Comparison of ENCODE assay signal across 1 cellular context in the genomic region with DNA sequence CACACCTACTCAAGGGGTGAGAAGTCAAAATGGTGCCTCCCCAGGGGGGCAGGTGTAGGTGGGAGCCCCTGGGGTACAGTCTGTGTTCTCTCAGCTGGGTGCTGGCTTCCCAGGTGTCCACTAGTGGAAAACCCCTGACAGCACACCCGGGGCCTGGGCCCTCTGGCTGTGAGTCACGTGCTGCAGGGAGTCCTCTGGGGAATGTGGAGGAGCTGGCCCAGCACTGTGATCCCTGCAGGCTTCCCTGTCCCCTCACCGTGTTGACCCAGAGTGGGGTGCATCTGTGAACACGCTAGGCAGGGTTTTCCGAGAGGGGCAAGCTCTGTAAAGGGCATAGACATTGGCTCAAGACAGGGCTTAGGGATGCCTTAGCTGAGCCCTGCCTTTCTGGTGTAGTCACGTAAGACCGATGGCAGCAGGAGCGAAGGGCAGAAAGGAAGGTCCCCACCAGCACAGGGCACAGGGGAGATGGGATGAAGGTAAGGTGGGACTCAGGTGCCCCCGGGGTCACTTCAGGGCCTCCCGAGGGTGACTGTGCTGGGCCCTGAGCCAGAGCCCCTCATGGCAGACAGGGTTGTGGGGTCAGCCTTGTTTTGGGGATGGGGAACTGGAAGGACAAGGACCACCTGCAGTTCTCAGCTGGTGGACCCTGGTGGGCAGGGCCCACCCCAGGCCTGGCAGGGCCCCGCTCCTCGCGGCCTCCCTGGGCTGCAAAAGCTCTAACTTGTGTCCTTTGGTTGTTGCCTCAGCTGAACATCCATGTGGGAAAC.
TF ChIP-seq lines count a peak whose summit lies in the region.

No MANE protein-coding gene starts in this region.

TF ChIP-seq in HEK293, 187 proteins besides CTCF, POLR2A, EP300 and RAD21 (continued from another document):
- TF ChIP-seq, protein P1, sequence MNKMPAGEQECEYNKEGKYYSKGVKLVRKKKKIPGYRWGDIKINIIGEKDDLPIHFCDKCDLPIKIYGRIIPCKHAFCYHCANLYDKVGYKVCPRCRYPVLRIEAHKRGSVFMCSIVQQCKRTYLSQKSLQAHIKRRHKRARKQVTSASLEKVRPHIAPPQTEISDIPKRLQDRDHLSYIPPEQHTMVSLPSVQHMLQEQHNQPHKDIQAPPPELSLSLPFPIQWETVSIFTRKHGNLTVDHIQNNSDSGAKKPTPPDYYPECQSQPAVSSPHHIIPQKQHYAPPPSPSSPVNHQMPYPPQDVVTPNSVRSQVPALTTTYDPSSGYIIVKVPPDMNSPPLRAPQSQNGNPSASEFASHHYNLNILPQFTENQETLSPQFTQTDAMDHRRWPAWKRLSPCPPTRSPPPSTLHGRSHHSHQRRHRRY (tag by site-specific recombination; IDR thresholded peaks at IDR 0.05), result no peak
- TF ChIP-seq ZNF354C (tag by site-specific recombination; IDR thresholded peaks at IDR 0.05; ENCODE audit: borderline replicate concordance, low read depth), result no peak
